Comparison of ENCODE assay signal across 9 cellular contexts in genomic region chr19:35006007-35006341, GRCh38. TPM values are rescaled to one million over a fixed set of nuclear protein-coding genes. Genes with fewer than 3 reads are reported as not detected.
A peak's percentile ranks its signal among the peaks of the same experiment; 100 is the strongest.
DNase-seq lines count a peak whose midpoint lies in the region; ATAC-seq, FAIRE-seq and TF ChIP-seq lines count a peak whose summit lies in the region.
"Not testable (repeated sequence)": the region's sequence is repeated elsewhere in the genome, so short reads cannot be mapped to it uniquely, and the experiment has no call there.
"Had no signal": no experiment of that assay in that cellular context is flagged by ENCODE, and none has a peak within 500 bp of the region (broad histone marks: within the 10 kb centered on the region; RNA-seq: fewer than 3 reads in every experiment).

No MANE protein-coding gene starts in this region.

- H3K4me1 Mint-ChIP-seq in CD8-positive, alpha-beta T cell (ENCODE audit: low read depth), result peaks cover 61% of the 10 kb centered on the region
- H3K4me1 Mint-ChIP-seq in activated CD4-positive, alpha-beta T cell treated with anti-CD3 and anti-CD28 coated beads for 36 hours, result peaks cover 70% of the 10 kb centered on the region
- peaks cover 17% of the 10 kb centered on the region for H3K4me1 Mint-ChIP-seq in astrocyte (ENCODE audit: low read depth, unreplicated experiment)
- H3K4me1 Mint-ChIP-seq in neural crest cell, result peaks cover 31% of the 10 kb centered on the region

- not testable (repeated sequence) for H3K9me3 Mint-ChIP-seq in CD8-positive, alpha-beta T cell; activated CD4-positive, alpha-beta T cell treated with anti-CD3 and anti-CD28 coated beads for 36 hours (ENCODE audit: low read depth); astrocyte (ENCODE audit: unreplicated experiment); neural crest cell

- not testable (repeated sequence) for H2AFZ ChIP-seq in astrocyte (ENCODE audit: low read depth, low read length)

- not testable (repeated sequence) for H3K4me3 Mint-ChIP-seq in CD8-positive, alpha-beta T cell; activated CD4-positive, alpha-beta T cell treated with anti-CD3 and anti-CD28 coated beads for 36 hours; astrocyte (ENCODE audit: unreplicated experiment)
- H3K4me3 Mint-ChIP-seq in neural crest cell, result peak overlapping the region; percentile 15

- not testable (repeated sequence) for H3K4me3 ChIP-seq in CD8-positive, alpha-beta T cell (ENCODE audit: low read depth, low read length); astrocyte (ENCODE audit: insufficient read depth, low read depth, low read length); left ventricle myocardium inferior; transverse colon

- H3K9me3 ChIP-seq in CD8-positive, alpha-beta T cell (ENCODE audit: low read length); astrocyte (ENCODE audit: insufficient read depth, low read depth, low read length); left ventricle myocardium inferior (replicated peaks); transverse colon: not testable (repeated sequence)

- not testable (repeated sequence) for TF ChIP-seq EP300 in transverse colon (IDR thresholded peaks at IDR 0.05; ENCODE audit: low read depth)

- H3K27me3 ChIP-seq in CD8-positive, alpha-beta T cell (ENCODE audit: insufficient read depth, low read length); astrocyte (ENCODE audit: insufficient read depth, low read length); left ventricle myocardium inferior (ENCODE audit: low read depth); transverse colon: not testable (repeated sequence)

- peaks cover 77% of the 10 kb centered on the region for H4K20me1 ChIP-seq in astrocyte (ENCODE audit: insufficient read depth, low read length)

- intact Hi-C loops in CD8-positive, alpha-beta T cell (cut with DNase I, micrococcal nuclease); activated CD4-positive, alpha-beta T cell treated with anti-CD3 and anti-CD28 coated beads for 36 hours (cut with DNase I, micrococcal nuclease); left ventricle myocardium inferior (cut with micrococcal nuclease); transverse colon (cut with DNase I; ENCODE audit: low total_unique reads): not testable (repeated sequence)

- 42 to 73% methylated on average over 3 to 6 of the region's 6 CpGs for WGBS in transverse colon (ENCODE audit: low coverage in 1 of 2), 2 donors

- in situ Hi-C loops in transverse colon (cut with MboI; ENCODE audit: low pct_ligation_motif_present in 1 of 4, low pct_unique_long_range_greater_than_20kb in 1 of 4, low sequenced_read_pairs in 3 of 4), result not testable (repeated sequence)

- POLR2A ChIA-PET in CD8-positive, alpha-beta T cell (lab: Charles Lee), result interaction anchor here (1.2 to 1.5 kb wide), 2 partner anchors 9 to 22 kb away, joined by 3 to 5 read pairs; no protein-coding TSS in a partner anchor
- POLR2A ChIA-PET in activated CD4-positive, alpha-beta T cell treated with anti-CD3 and anti-CD28 coated beads for 36 hours (lab: Charles Lee), result interaction anchor here (0.6 to 1.0 kb wide), 4 partner anchors 8 to 51 kb away, joined by 3 to 5 read pairs (median 4); no protein-coding TSS in a partner anchor

- not testable (repeated sequence) for FAIRE-seq in astrocyte (lab: Jason Lieb, UNC)

- H3K27ac ChIP-seq in CD8-positive, alpha-beta T cell (ENCODE audit: low read depth, low read length), result not testable (repeated sequence)
- H3K27ac ChIP-seq in astrocyte (ENCODE audit: low read depth, low read length), result peak overlapping the region; percentile 49
- peak overlapping the region; percentile 76 for H3K27ac ChIP-seq in left ventricle myocardium inferior (replicated peaks)
- peak overlapping the region; percentile 51 to 95 (median 70) for H3K27ac ChIP-seq in transverse colon

- H3K27me3 Mint-ChIP-seq in CD8-positive, alpha-beta T cell (ENCODE audit: low read depth); activated CD4-positive, alpha-beta T cell treated with anti-CD3 and anti-CD28 coated beads for 36 hours; astrocyte (ENCODE audit: low read depth, unreplicated experiment); neural crest cell (ENCODE audit: low read depth): not testable (repeated sequence)

- peak overlapping the region; percentile 27 for H3K27ac Mint-ChIP-seq in CD8-positive, alpha-beta T cell
- H3K27ac Mint-ChIP-seq in activated CD4-positive, alpha-beta T cell treated with anti-CD3 and anti-CD28 coated beads for 36 hours, result peak overlapping the region; percentile 74
- H3K27ac Mint-ChIP-seq in astrocyte (ENCODE audit: unreplicated experiment), result peak overlapping the region; percentile 53
- not testable (repeated sequence) for H3K27ac Mint-ChIP-seq in neural crest cell (ENCODE audit: unreplicated experiment)

- CTCF ChIA-PET in CD8-positive, alpha-beta T cell (lab: Charles Lee), result interaction anchor here (1.0 to 10.2 kb wide), 3 partner anchors 8 to 34 kb away, joined by 3 to 228 read pairs (median 4); no protein-coding TSS in a partner anchor
- CTCF ChIA-PET in activated CD4-positive, alpha-beta T cell treated with anti-CD3 and anti-CD28 coated beads for 36 hours (lab: Charles Lee), result interaction anchor here (0.5 to 10.4 kb wide), 8 partner anchors 10 to 1081 kb away, joined by 3 to 124 read pairs (median 4); partner anchors contain the start of gene ZNF30

- H3K4me2 ChIP-seq in astrocyte (ENCODE audit: low read length), result peak overlapping the region; percentile 64

- peaks cover 67% of the 10 kb centered on the region for H3K79me2 ChIP-seq in astrocyte (ENCODE audit: insufficient read depth, low read length)

- TF ChIP-seq POLR2A in transverse colon (IDR thresholded peaks at IDR 0.05), result not testable (repeated sequence)

- H3K36me3 ChIP-seq in CD8-positive, alpha-beta T cell (ENCODE audit: insufficient read depth, low read length), result peaks cover 33% of the 10 kb centered on the region
- H3K36me3 ChIP-seq in astrocyte (ENCODE audit: insufficient read depth, low read length); transverse colon: not testable (repeated sequence)
- peaks cover 35% of the 10 kb centered on the region for H3K36me3 ChIP-seq in left ventricle myocardium inferior

- peaks cover 70% of the 10 kb centered on the region for H3K36me3 Mint-ChIP-seq in CD8-positive, alpha-beta T cell
- peaks cover 69% of the 10 kb centered on the region for H3K36me3 Mint-ChIP-seq in activated CD4-positive, alpha-beta T cell treated with anti-CD3 and anti-CD28 coated beads for 36 hours (ENCODE audit: low read depth)
- H3K36me3 Mint-ChIP-seq in astrocyte (ENCODE audit: low read depth, unreplicated experiment), result peaks cover 20% of the 10 kb centered on the region
- H3K36me3 Mint-ChIP-seq in neural crest cell (ENCODE audit: low read depth), result not testable (repeated sequence)

- not testable (repeated sequence) for ATAC-seq in CD8-positive, alpha-beta T cell; activated CD4-positive, alpha-beta T cell treated with anti-CD3 and anti-CD28 coated beads for 36 hours

- H3K9ac ChIP-seq in astrocyte (ENCODE audit: low read length), result peak overlapping the region; percentile 41

- not testable (repeated sequence) for DNase-seq in CD8-positive, alpha-beta T cell; activated CD4-positive, alpha-beta T cell treated with anti-CD3 and anti-CD28 coated beads for 36 hours; astrocyte (ENCODE audit: low read depth); left ventricle myocardium inferior; neural crest cell (ENCODE audit: low read depth, low spot score); transverse colon

- H3K4me1 ChIP-seq in CD8-positive, alpha-beta T cell (ENCODE audit: insufficient read depth, low read length), result peaks cover 49% of the 10 kb centered on the region
- peaks cover 22% of the 10 kb centered on the region for H3K4me1 ChIP-seq in astrocyte (ENCODE audit: insufficient read depth, low read length)
- H3K4me1 ChIP-seq in left ventricle myocardium inferior, result peaks cover 81% of the 10 kb centered on the region
- peaks cover 6 to 63% (median 49%) of the 10 kb centered on the region in 4 donors for H3K4me1 ChIP-seq in transverse colon

- TF ChIP-seq CTCF in CD8-positive, alpha-beta T cell (IDR thresholded peaks at IDR 0.05); astrocyte (IDR thresholded peaks at IDR 0.05; ENCODE audit: insufficient read depth, low read depth, low read length); left ventricle myocardium inferior (IDR thresholded peaks at IDR 0.05; ENCODE audit: borderline replicate concordance); neural crest cell (conservative IDR thresholded peaks at IDR 0.05); transverse colon (IDR thresholded peaks at IDR 0.05): not testable (repeated sequence)

RNA-seq across cellular contexts. Expression of gene GRAMD1A, which starts 5.9 kb away (rescaled TPM):
- total RNA-seq in CD8-positive, alpha-beta T cell, result 100 to 1,000 TPM; 207 to 221 TPM
- total RNA-seq in activated CD4-positive, alpha-beta T cell treated with anti-CD3 and anti-CD28 coated beads for 36 hours, result 100 to 1,000 TPM; 185 to 227 TPM
- 64.6 and 67.4 TPM in 2 replicates for total RNA-seq in astrocyte
- total RNA-seq in left ventricle myocardium inferior, result 26.2 TPM
- 100 and 103 TPM in 2 replicates for total RNA-seq in neural crest cell
- total RNA-seq in transverse colon, result 10 to 100 TPM; 14.2 to 32.1 (median 21.6) TPM

RNA-seq across cellular contexts. Expression of gene SCN1B, which starts 24.3 kb away (rescaled TPM):
- 1 to 10 TPM; 1.9 to 2.3 TPM for total RNA-seq in CD8-positive, alpha-beta T cell
- 1 to 10 TPM; 1.3 to 1.6 TPM for total RNA-seq in activated CD4-positive, alpha-beta T cell treated with anti-CD3 and anti-CD28 coated beads for 36 hours
- total RNA-seq in astrocyte (2.1 and 3.0 TPM in 2 replicates), left ventricle myocardium inferior (52.8 TPM), neural crest cell (1.7 and 1.9 TPM in 2 replicates), transverse colon (10 to 100 TPM in 1 of 4 donors, 1 to 10 TPM in 2, under 1 TPM in 1; 0.60 to 14.2 (median 3.2) TPM)

RNA-seq across cellular contexts. Expression of gene HPN, which starts 35.5 kb away (rescaled TPM):
- not detected for total RNA-seq in CD8-positive, alpha-beta T cell
- total RNA-seq in activated CD4-positive, alpha-beta T cell treated with anti-CD3 and anti-CD28 coated beads for 36 hours, result under 1 TPM in 1 of 2 experiments, not detected in 1; 0.09 TPM
- total RNA-seq in astrocyte, result 0.31 and 0.73 TPM in 2 replicates
- 3.4 TPM for total RNA-seq in left ventricle myocardium inferior
- total RNA-seq in neural crest cell, result 0.26 and 0.27 TPM in 2 replicates
- total RNA-seq in transverse colon, result under 1 TPM in 2 of 4 donors, not detected in 2; 0.32 to 0.68 TPM
- total RNA-seq: M059J, occipital lobe, SK-MEL-5 had no signal

RNA-seq across cellular contexts. Expression of gene ZNF792, which starts 41.9 kb away (rescaled TPM):
- total RNA-seq in CD8-positive, alpha-beta T cell, result 1 to 10 TPM; 5.0 to 5.7 TPM
- 1 to 10 TPM; 5.6 to 5.7 TPM for total RNA-seq in activated CD4-positive, alpha-beta T cell treated with anti-CD3 and anti-CD28 coated beads for 36 hours
- total RNA-seq in astrocyte, result 5.7 and 5.9 TPM in 2 replicates
- 3.2 TPM for total RNA-seq in left ventricle myocardium inferior
- 7.5 and 8.1 TPM in 2 replicates for total RNA-seq in neural crest cell
- total RNA-seq in transverse colon, result 1 to 10 TPM; 3.4 to 8.4 (median 6.5) TPM
